Comparison of ENCODE assay signal across 10 cellular contexts in the genomic region with DNA sequence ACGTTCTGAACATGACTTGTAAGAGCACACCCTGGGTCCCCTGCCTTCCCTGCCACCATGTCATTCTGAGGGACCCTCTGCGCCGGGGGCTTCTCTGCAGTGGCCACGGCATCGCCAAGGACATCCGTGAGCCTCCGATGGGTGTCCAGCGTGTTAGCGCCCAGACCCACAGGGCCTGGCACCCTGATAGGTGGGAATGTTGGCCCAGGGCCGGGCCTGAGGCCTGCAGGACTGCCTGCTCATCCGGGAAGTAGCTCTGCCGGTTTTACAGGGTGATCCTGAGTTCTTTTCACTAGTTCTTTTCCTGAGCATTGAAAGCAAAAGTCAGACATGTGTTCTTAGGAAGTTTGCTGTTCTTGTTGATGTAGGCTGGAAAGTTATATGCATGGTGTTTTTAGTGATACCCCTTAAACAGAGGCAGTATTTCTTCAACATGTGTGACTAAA. TPM values are rescaled to one million over a fixed set of nuclear protein-coding genes. Genes with fewer than 3 reads are reported as not detected.
DNase-seq lines count a peak whose midpoint lies in the region; ATAC-seq and TF ChIP-seq lines count a peak whose summit lies in the region.
"Had no signal": no experiment of that assay in that cellular context is flagged by ENCODE, and none has a peak within 500 bp of the region (broad histone marks: within the 10 kb centered on the region; RNA-seq: fewer than 3 reads in every experiment).

No MANE protein-coding gene starts in this region.

- no peaks in the 10 kb centered on the region for H3K27me3 Mint-ChIP-seq in MCF 10A (ENCODE audit: insufficient read depth, unreplicated experiment)
- no peaks in the 10 kb centered on the region for H3K27me3 Mint-ChIP-seq in activated T-helper 17 cell treated with anti-CD3 and anti-CD28 coated beads, Interleukin-2, amount 50 U/mL, for 72 hours

- H3K27ac ChIP-seq in breast epithelium (peak overlapping the region in 1 of 2 donors; percentile 38), transverse colon (peak overlapping the region; percentile 6 to 63 (median 27)), uterus (no peak overlapping the region)
- H3K27ac ChIP-seq: lower lobe of right lung had no signal

- H3K4me1 Mint-ChIP-seq in MCF 10A (ENCODE audit: insufficient read depth, unreplicated experiment), result peaks cover 20% of the 10 kb centered on the region
- peaks cover 26% of the 10 kb centered on the region for H3K4me1 Mint-ChIP-seq in activated T-helper 17 cell treated with anti-CD3 and anti-CD28 coated beads, Interleukin-2, amount 50 U/mL, for 72 hours

- TF ChIP-seq EP300 in transverse colon (IDR thresholded peaks at IDR 0.05; ENCODE audit: low read depth), result no peak

- DNase-seq in MCF 10A (ENCODE audit: unreplicated experiment) (no peak), breast epithelium (ENCODE audit: low spot score in 2 of 2) (no peak), kidney tubule cell (ENCODE audit: low spot score) (peak; percentile 3), transverse colon (no peak), uterus (no peak), NCI-H1105 (lab: John Stamatoyannopoulos, UW) (no peak)
- DNase-seq: lower lobe of right lung had no signal

- ATAC-seq in activated T-helper 17 cell treated with anti-CD3 and anti-CD28 coated beads, Interleukin-2, amount 50 U/mL, for 72 hours (replicated peaks), result no peak
- ATAC-seq in HG03025 (IDR thresholded peaks at IDR 0.05; ENCODE audit: low FRiP score, unreplicated experiment), result no peak

- H3K9me3 ChIP-seq in breast epithelium, result no peaks in the 10 kb centered on the region
- no peaks in the 10 kb centered on the region for H3K9me3 ChIP-seq in transverse colon
- H3K9me3 ChIP-seq in uterus, result no peaks in the 10 kb centered on the region
- H3K9me3 ChIP-seq: BE2C, lower lobe of right lung had no signal

- H3K36me3 ChIP-seq in breast epithelium, result peaks cover 8% of the 10 kb centered on the region
- H3K36me3 ChIP-seq in transverse colon, result peaks cover 0 to 31% (median 11%) of the 10 kb centered on the region in 4 donors
- no peaks in the 10 kb centered on the region for H3K36me3 ChIP-seq in uterus

- TF ChIP-seq CTCF in MCF 10A (IDR thresholded peaks at IDR 0.05; ENCODE audit: unreplicated experiment), result no peak
- no peak for TF ChIP-seq CTCF in breast epithelium (IDR thresholded peaks at IDR 0.05)
- no peak for TF ChIP-seq CTCF in transverse colon (IDR thresholded peaks at IDR 0.05)
- TF ChIP-seq CTCF in uterus (IDR thresholded peaks at IDR 0.05), result no peak

- intact Hi-C loops in MCF 10A (cut with micrococcal nuclease) (loop anchor here (2.0 kb wide), 1 partner anchor 258 kb away; no protein-coding TSS in a partner anchor), breast epithelium (cut with DNase I; ENCODE audit: low total_unique reads) (no loop called here), transverse colon (cut with DNase I; ENCODE audit: low total_unique reads) (no loop called here), uterus (cut with DNase I; ENCODE audit: low total_unique reads) (no loop called here)

- CTCF ChIA-PET in MCF 10A (lab: Yijun Ruan, JAX), result interaction anchor here (0.5 to 1.6 kb wide), 4 partner anchors 14 to 1933 kb away, joined by 3 to 4 read pairs (median 4); no protein-coding TSS in a partner anchor

- in situ Hi-C loops in transverse colon (cut with MboI; ENCODE audit: low pct_ligation_motif_present in 1 of 4, low pct_unique_long_range_greater_than_20kb in 1 of 4, low sequenced_read_pairs in 3 of 4), result no loop called here

- H3K27me3 ChIP-seq in breast epithelium (no peaks in the 10 kb centered on the region), transverse colon (no peaks in the 10 kb centered on the region), uterus (no peaks in the 10 kb centered on the region)
- H3K27me3 ChIP-seq: BE2C had no signal

- no peak overlapping the region for H3K4me3 Mint-ChIP-seq in MCF 10A (ENCODE audit: unreplicated experiment)
- peak overlapping the region; percentile 76 for H3K4me3 Mint-ChIP-seq in activated T-helper 17 cell treated with anti-CD3 and anti-CD28 coated beads, Interleukin-2, amount 50 U/mL, for 72 hours

- H3K36me3 Mint-ChIP-seq in MCF 10A (ENCODE audit: insufficient read depth, unreplicated experiment), result peaks cover 73% of the 10 kb centered on the region
- peaks cover 65% of the 10 kb centered on the region for H3K36me3 Mint-ChIP-seq in activated T-helper 17 cell treated with anti-CD3 and anti-CD28 coated beads, Interleukin-2, amount 50 U/mL, for 72 hours (ENCODE audit: low read depth)

- peak overlapping the region; percentile 76 for H3K27ac Mint-ChIP-seq in MCF 10A (ENCODE audit: low read depth, unreplicated experiment)
- H3K27ac Mint-ChIP-seq in activated T-helper 17 cell treated with anti-CD3 and anti-CD28 coated beads, Interleukin-2, amount 50 U/mL, for 72 hours, result peak overlapping the region; percentile 77

- POLR2A ChIA-PET in MCF 10A (lab: Yijun Ruan, JAX), result no interaction called here

- no TSS peak for BruUV-seq in MCF 10A (replicated peaks; lab: Mats Ljungman, UMichigan)

- WGBS in transverse colon (ENCODE audit: low coverage in 1 of 2), 2 donors, result 75% methylated on average over 4 of the region's 12 CpGs; no CpG with 5 or more reads in 1 of the 2 donors

- no peaks in the 10 kb centered on the region for H3K4me1 ChIP-seq in breast epithelium
- peaks cover 0 to 29% (median 12%) of the 10 kb centered on the region in 4 donors for H3K4me1 ChIP-seq in transverse colon
- no peaks in the 10 kb centered on the region for H3K4me1 ChIP-seq in uterus
- H3K4me1 ChIP-seq: BE2C, lower lobe of right lung had no signal

- TF ChIP-seq POLR2A in breast epithelium (IDR thresholded peaks at IDR 0.05), result no peak
- TF ChIP-seq POLR2A in transverse colon (IDR thresholded peaks at IDR 0.05), result no peak
- no peak for TF ChIP-seq POLR2A in uterus (IDR thresholded peaks at IDR 0.05)

- H3K9me3 Mint-ChIP-seq in MCF 10A (ENCODE audit: unreplicated experiment), result no peaks in the 10 kb centered on the region
- H3K9me3 Mint-ChIP-seq in activated T-helper 17 cell treated with anti-CD3 and anti-CD28 coated beads, Interleukin-2, amount 50 U/mL, for 72 hours, result no peaks in the 10 kb centered on the region

- H3K4me3 ChIP-seq in breast epithelium, result no peak overlapping the region
- no peak overlapping the region for H3K4me3 ChIP-seq in transverse colon
- no peak overlapping the region for H3K4me3 ChIP-seq in uterus
- H3K4me3 ChIP-seq: lower lobe of right lung had no signal

RNA-seq across cellular contexts. Expression of a gene that starts 54.5 kb away (rescaled TPM):
- total RNA-seq in MCF 10A (2022) (14.2 and 18.2 TPM in 2 replicates), breast epithelium (10 to 100 TPM; 13.9 to 18.0 (median 14.4) TPM), transverse colon (10 to 100 TPM; 14.5 to 22.1 (median 19.7) TPM), uterus (10 to 100 TPM in 2 of 4 donors, 1 to 10 TPM in 2; 1.3 to 21.7 (median 11.2) TPM)
- total RNA-seq in activated T-helper 17 cell treated with anti-CD3 and anti-CD28 coated beads, Interleukin-2, amount 50 U/mL, for 72 hours, result 10 to 100 TPM; 23.8 to 31.3 TPM

Comparison
In these comparisons a context has a peak if more than half of its experiments do, and no peak if none do; other contexts are left out.
1. H3K27ac ChIP-seq: peak in transverse colon (4 of 4); none in uterus (0 of 2).